12 cellular contexts compared by ENCODE assay signal in genomic region chr20:1227121-1227582, GRCh38. TPM values are rescaled to one million over a fixed set of nuclear protein-coding genes. Genes with fewer than 3 reads are reported as not detected.
A peak's percentile ranks its signal among the peaks of the same experiment; 100 is the strongest.
DNase-seq lines count a peak whose midpoint lies in the region; ATAC-seq and TF ChIP-seq lines count a peak whose summit lies in the region.
"Had no signal": no experiment of that assay in that cellular context is flagged by ENCODE, and none has a peak within 500 bp of the region (broad histone marks: within the 10 kb centered on the region; RNA-seq: fewer than 3 reads in every experiment).

No MANE protein-coding gene starts in this region.

- peaks cover 9 to 32% (median 16%) of the 10 kb centered on the region in 3 donors for H3K27me3 ChIP-seq in gastrocnemius medialis

- no peak for DNase-seq in T-helper 1 cell
- peak; percentile 52 for DNase-seq in NB4 (ENCODE audit: low read depth)
- DNase-seq in coronary artery (ENCODE audit: low spot score), result no peak
- DNase-seq in gastrocnemius medialis, result no peak
- no peak for DNase-seq in NCI-H2081 (lab: John Stamatoyannopoulos, UW)
- DNase-seq in activated CD4-positive, CD25-positive, alpha-beta regulatory T cell treated with anti-CD3 and anti-CD28 coated beads, Interleukin-2, amount 50 U/mL, for 72 hours, result no peak
- DNase-seq: cerebellar nuclear complex, tibial artery had no signal

- intact Hi-C loops in gastrocnemius medialis (cut with DNase I; ENCODE audit: low total_unique reads), result loop anchor here (5.0 kb wide), 1 partner anchor 105 kb away; no protein-coding TSS in a partner anchor

- H3K4me3 Mint-ChIP-seq in T-helper 1 cell treated with Interleukin-12 subunit alpha and Interleukin-12 subunit beta and Interleukin-4 antibody, amounts not matched to agents 30 μg/mL and 1 μg/mL, for 36 hours, result peak overlapping the region; percentile 85

- H3K27ac Mint-ChIP-seq in T-helper 1 cell treated with Interleukin-12 subunit alpha and Interleukin-12 subunit beta and Interleukin-4 antibody, amounts not matched to agents 30 μg/mL and 1 μg/mL, for 36 hours, result no peak overlapping the region

- no peak for TF ChIP-seq POLR2A in NB4 (IDR thresholded peaks at IDR 0.05; ENCODE audit: extremely low read depth, insufficient read length)
- no peak for TF ChIP-seq POLR2A in gastrocnemius medialis (IDR thresholded peaks at IDR 0.05)

- peaks cover 13% of the 10 kb centered on the region for H3K4me1 Mint-ChIP-seq in T-helper 1 cell treated with Interleukin-12 subunit alpha and Interleukin-12 subunit beta and Interleukin-4 antibody, amounts not matched to agents 30 μg/mL and 1 μg/mL, for 36 hours (ENCODE audit: low read depth)

- H3K27ac ChIP-seq in coronary artery, result no peak overlapping the region
- H3K27ac ChIP-seq in gastrocnemius medialis, result no peak overlapping the region
- H3K27ac ChIP-seq: heart right ventricle, tibial artery had no signal

- in situ Hi-C loops in gastrocnemius medialis (cut with MboI; ENCODE audit: low sequenced_read_pairs in 4 of 4), result no loop called here

- no peaks in the 10 kb centered on the region for H3K9me3 ChIP-seq in gastrocnemius medialis
- H3K9me3 ChIP-seq: tibial artery had no signal

- no peaks in the 10 kb centered on the region for H3K36me3 ChIP-seq in gastrocnemius medialis
- H3K36me3 ChIP-seq: heart right ventricle, tibial artery had no signal

- H3K4me3 ChIP-seq in NB4 (ENCODE audit: low read depth, low read length), result no peak overlapping the region
- peak overlapping the region; percentile 76 for H3K4me3 ChIP-seq in coronary artery
- H3K4me3 ChIP-seq in gastrocnemius medialis, result peak overlapping the region in 3 of 4 donors; percentile 59 to 74 (median 61)

- H3K9me3 Mint-ChIP-seq in T-helper 1 cell treated with Interleukin-12 subunit alpha and Interleukin-12 subunit beta and Interleukin-4 antibody, amounts not matched to agents 30 μg/mL and 1 μg/mL, for 36 hours, result no peaks in the 10 kb centered on the region

- H3K27me3 Mint-ChIP-seq in T-helper 1 cell treated with Interleukin-12 subunit alpha and Interleukin-12 subunit beta and Interleukin-4 antibody, amounts not matched to agents 30 μg/mL and 1 μg/mL, for 36 hours (ENCODE audit: low read depth), result peaks cover 49% of the 10 kb centered on the region

- TF ChIP-seq CTCF in NB4 (IDR thresholded peaks at IDR 0.05; ENCODE audit: low read depth, low read length) (no peak), coronary artery (IDR thresholded peaks at IDR 0.05) (no peak), gastrocnemius medialis (IDR thresholded peaks at IDR 0.05 in 4 of 5, conservative IDR thresholded peaks at IDR 0.05 in 1 of 5) (no peak)

- H3K36me3 Mint-ChIP-seq in T-helper 1 cell treated with Interleukin-12 subunit alpha and Interleukin-12 subunit beta and Interleukin-4 antibody, amounts not matched to agents 30 μg/mL and 1 μg/mL, for 36 hours (ENCODE audit: low read depth), result no peaks in the 10 kb centered on the region

- ATAC-seq in gastrocnemius medialis (no peak), GM18909 (IDR thresholded peaks at IDR 0.05; ENCODE audit: poor library complexity, unreplicated experiment) (no peak)

- H3K4me1 ChIP-seq in gastrocnemius medialis, result peaks cover 0 to 11% of the 10 kb centered on the region in 2 donors

RNA-seq across cellular contexts. Expression of gene RAD21L1, which starts 1.3 kb away (rescaled TPM):
- under 1 TPM in 1 of 4 donors, not detected in 3; 0.18 TPM for total RNA-seq in gastrocnemius medialis
- total RNA-seq: heart right ventricle had no signal

RNA-seq across cellular contexts. Expression of gene C20orf202, which starts 23.9 kb away (rescaled TPM):
- total RNA-seq in gastrocnemius medialis, result under 1 TPM in 1 of 4 donors, not detected in 3; 0.24 TPM
- total RNA-seq: A172 had no signal

RNA-seq across cellular contexts. Expression of gene SNPH, which starts 38.9 kb away (rescaled TPM):
- total RNA-seq in gastrocnemius medialis, result 10 to 100 TPM in 3 of 4 donors, 1 to 10 TPM in 1; 3.1 to 27.4 (median 15.9) TPM

RNA-seq across cellular contexts. Expression of gene TMEM74B, which starts 42.4 kb away (rescaled TPM):
- total RNA-seq in gastrocnemius medialis, result under 1 TPM in 2 of 4 donors, not detected in 2; 0.42 to 0.82 TPM
